ENCODE assay signal across 1 cellular context in the genomic region with DNA sequence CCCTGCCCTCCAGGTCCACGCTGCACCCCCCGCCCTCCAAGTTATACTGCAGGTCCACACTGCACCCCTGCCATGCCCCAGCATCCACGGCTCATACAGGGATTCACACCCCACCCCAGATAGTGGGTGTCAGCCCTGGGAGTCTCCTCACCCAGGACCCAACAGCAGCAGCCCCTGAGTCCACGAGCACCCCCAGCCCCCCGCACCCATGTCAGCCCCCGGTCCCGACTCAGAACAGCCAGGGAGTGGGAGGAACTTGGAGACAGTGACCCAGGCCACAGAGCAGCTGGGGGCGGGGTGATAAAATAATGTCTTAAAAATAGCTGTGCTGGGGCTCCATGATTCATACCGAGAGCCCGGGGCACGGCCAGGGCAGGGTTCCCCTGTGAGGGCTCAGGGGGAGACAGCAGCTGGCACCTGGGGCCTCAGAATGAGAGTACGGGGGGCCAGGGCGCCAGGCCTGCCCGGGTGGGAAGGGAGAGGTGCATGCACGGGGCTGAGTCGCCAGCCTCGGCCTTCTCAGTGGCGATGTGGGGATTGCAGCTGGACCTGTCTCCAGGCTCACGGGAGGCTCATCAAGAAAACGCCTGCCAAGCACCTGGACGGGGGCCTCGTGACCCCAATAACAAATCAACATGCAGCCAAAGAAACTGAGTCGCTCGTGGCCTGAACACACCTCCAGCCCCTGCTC.
TF ChIP-seq lines count a peak whose summit lies in the region.

No MANE protein-coding gene starts in this region.

TF ChIP-seq in GM12878, 131 proteins besides CTCF, POLR2A, EP300 and RAD21 (continued from another document):
- TF ChIP-seq, protein P1, sequence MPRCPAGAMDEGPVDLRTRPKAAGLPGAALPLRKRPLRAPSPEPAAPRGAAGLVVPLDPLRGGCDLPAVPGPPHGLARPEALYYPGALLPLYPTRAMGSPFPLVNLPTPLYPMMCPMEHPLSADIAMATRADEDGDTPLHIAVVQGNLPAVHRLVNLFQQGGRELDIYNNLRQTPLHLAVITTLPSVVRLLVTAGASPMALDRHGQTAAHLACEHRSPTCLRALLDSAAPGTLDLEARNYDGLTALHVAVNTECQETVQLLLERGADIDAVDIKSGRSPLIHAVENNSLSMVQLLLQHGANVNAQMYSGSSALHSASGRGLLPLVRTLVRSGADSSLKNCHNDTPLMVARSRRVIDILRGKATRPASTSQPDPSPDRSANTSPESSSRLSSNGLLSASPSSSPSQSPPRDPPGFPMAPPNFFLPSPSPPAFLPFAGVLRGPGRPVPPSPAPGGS (IDR thresholded peaks at IDR 0.05; ENCODE audit: borderline replicate concordance, insufficient read depth, low read depth, low read length, poor library complexity, severe bottlenecking), result peak; percentile 96
- TF ChIP-seq JUNB (IDR thresholded peaks at IDR 0.05) (peak; percentile 98), TARDBP (IDR thresholded peaks at IDR 0.05; ENCODE audit: borderline replicate concordance) (no peak), BMI1 (IDR thresholded peaks at IDR 0.05; ENCODE audit: borderline replicate concordance) (peak; percentile 69), HCFC1 (IDR thresholded peaks at IDR 0.05; ENCODE audit: low read length) (no peak; the same call in 1 of the 2 replicates), SMAD1 (IDR thresholded peaks at IDR 0.05; ENCODE audit: low read depth, partially characterized antibody) (no peak), MEF2A (IDR thresholded peaks at IDR 0.05; ENCODE audit: insufficient read depth, low read depth, low read length) (peak; percentile 99), RFX5 (IDR thresholded peaks at IDR 0.05; ENCODE audit: low read depth, low read length) (no peak), ZZZ3 (IDR thresholded peaks at IDR 0.05; ENCODE audit: control insufficient read depth, insufficient read length, low read depth) (no peak), LARP7 (IDR thresholded peaks at IDR 0.05) (peak; percentile 64), ZNF274 (IDR thresholded peaks at IDR 0.05; ENCODE audit: insufficient read depth, insufficient read length) (no peak), ZNF24 (IDR thresholded peaks at IDR 0.05) (no peak), EZH2 (IDR thresholded peaks at IDR 0.05; ENCODE audit: borderline replicate concordance, control insufficient read depth, low read depth, low read length) (no peak), TCF7 (IDR thresholded peaks at IDR 0.05; ENCODE audit: borderline replicate concordance) (no peak; the same call in 1 of the 2 replicates), SIN3A (IDR thresholded peaks at IDR 0.05; ENCODE audit: low read depth, low read length) (no peak), CHD2 (IDR thresholded peaks at IDR 0.05; ENCODE audit: borderline replicate concordance, low read depth, low read length) (peak; percentile 84), CREM (IDR thresholded peaks at IDR 0.05; ENCODE audit: low read depth) (peak; percentile 94), ATF3 (IDR thresholded peaks at IDR 0.05; ENCODE audit: borderline replicate concordance, extremely low read depth, low read depth, low read length) (no peak), RAD51 (IDR thresholded peaks at IDR 0.05) (0 out of 2 replicates have a peak, but pooled peaks have one; percentile 20), MTA2 (IDR thresholded peaks at IDR 0.05; ENCODE audit: low read depth) (peak; percentile 88), SUPT20H (IDR thresholded peaks at IDR 0.05; ENCODE audit: borderline replicate concordance, control insufficient read depth, low read depth, low read length) (no peak), PML (IDR thresholded peaks at IDR 0.05; ENCODE audit: low read length) (peak; percentile 68; the same call in 1 of the 2 replicates), KLF5 (IDR thresholded peaks at IDR 0.05; ENCODE audit: partially characterized antibody) (peak; percentile 43), POLR2AphosphoS2 (IDR thresholded peaks at IDR 0.05; ENCODE audit: low read depth, low read length) (no peak), ZNF622 (IDR thresholded peaks at IDR 0.05) (no peak), ZNF207 (IDR thresholded peaks at IDR 0.05; ENCODE audit: borderline replicate concordance) (no peak), SUZ12 (IDR thresholded peaks at IDR 0.05; ENCODE audit: unreplicated experiment) (no peak), TBL1XR1 (IDR thresholded peaks at IDR 0.05; ENCODE audit: low read depth, low read length) (peak; percentile 98), STAT1 (conservative IDR thresholded peaks at IDR 0.05) (no peak), TAF1 (IDR thresholded peaks at IDR 0.05; ENCODE audit: borderline replicate concordance, low read depth, low read length) (peak; percentile 27; the same call in 1 of the 2 replicates), MYB (IDR thresholded peaks at IDR 0.05; ENCODE audit: borderline replicate concordance, low read depth, low read length) (no peak)
- TF ChIP-seq, protein P2, sequence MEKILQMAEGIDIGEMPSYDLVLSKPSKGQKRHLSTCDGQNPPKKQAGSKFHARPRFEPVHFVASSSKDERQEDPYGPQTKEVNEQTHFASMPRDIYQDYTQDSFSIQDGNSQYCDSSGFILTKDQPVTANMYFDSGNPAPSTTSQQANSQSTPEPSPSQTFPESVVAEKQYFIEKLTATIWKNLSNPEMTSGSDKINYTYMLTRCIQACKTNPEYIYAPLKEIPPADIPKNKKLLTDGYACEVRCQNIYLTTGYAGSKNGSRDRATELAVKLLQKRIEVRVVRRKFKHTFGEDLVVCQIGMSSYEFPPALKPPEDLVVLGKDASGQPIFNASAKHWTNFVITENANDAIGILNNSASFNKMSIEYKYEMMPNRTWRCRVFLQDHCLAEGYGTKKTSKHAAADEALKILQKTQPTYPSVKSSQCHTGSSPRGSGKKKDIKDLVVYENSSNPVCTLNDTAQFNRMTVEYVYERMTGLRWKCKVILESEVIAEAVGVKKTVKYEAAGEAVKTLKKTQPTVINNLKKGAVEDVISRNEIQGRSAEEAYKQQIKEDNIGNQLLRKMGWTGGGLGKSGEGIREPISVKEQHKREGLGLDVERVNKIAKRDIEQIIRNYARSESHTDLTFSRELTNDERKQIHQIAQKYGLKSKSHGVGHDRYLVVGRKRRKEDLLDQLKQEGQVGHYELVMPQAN (conservative IDR thresholded peaks at IDR 0.05), result peak; percentile 81
- TF ChIP-seq, protein P3, sequence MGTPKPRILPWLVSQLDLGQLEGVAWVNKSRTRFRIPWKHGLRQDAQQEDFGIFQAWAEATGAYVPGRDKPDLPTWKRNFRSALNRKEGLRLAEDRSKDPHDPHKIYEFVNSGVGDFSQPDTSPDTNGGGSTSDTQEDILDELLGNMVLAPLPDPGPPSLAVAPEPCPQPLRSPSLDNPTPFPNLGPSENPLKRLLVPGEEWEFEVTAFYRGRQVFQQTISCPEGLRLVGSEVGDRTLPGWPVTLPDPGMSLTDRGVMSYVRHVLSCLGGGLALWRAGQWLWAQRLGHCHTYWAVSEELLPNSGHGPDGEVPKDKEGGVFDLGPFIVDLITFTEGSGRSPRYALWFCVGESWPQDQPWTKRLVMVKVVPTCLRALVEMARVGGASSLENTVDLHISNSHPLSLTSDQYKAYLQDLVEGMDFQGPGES (IDR thresholded peaks at IDR 0.05), result no peak
- TF ChIP-seq, protein P4, sequence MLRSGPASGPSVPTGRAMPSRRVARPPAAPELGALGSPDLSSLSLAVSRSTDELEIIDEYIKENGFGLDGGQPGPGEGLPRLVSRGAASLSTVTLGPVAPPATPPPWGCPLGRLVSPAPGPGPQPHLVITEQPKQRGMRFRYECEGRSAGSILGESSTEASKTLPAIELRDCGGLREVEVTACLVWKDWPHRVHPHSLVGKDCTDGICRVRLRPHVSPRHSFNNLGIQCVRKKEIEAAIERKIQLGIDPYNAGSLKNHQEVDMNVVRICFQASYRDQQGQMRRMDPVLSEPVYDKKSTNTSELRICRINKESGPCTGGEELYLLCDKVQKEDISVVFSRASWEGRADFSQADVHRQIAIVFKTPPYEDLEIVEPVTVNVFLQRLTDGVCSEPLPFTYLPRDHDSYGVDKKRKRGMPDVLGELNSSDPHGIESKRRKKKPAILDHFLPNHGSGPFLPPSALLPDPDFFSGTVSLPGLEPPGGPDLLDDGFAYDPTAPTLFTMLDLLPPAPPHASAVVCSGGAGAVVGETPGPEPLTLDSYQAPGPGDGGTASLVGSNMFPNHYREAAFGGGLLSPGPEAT (IDR thresholded peaks at IDR 0.05; ENCODE audit: low read depth), result peak; percentile 46; the same call in 1 of the 2 replicates
- TF ChIP-seq, protein P5, sequence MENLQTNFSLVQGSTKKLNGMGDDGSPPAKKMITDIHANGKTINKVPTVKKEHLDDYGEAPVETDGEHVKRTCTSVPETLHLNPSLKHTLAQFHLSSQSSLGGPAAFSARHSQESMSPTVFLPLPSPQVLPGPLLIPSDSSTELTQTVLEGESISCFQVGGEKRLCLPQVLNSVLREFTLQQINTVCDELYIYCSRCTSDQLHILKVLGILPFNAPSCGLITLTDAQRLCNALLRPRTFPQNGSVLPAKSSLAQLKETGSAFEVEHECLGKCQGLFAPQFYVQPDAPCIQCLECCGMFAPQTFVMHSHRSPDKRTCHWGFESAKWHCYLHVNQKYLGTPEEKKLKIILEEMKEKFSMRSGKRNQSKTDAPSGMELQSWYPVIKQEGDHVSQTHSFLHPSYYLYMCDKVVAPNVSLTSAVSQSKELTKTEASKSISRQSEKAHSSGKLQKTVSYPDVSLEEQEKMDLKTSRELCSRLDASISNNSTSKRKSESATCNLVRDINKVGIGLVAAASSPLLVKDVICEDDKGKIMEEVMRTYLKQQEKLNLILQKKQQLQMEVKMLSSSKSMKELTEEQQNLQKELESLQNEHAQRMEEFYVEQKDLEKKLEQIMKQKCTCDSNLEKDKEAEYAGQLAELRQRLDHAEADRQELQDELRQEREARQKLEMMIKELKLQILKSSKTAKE (IDR thresholded peaks at IDR 0.05; ENCODE audit: low read depth, poor library complexity, severe bottlenecking), result peak; percentile 89
